In genomic region chr7:64888901-64889685, GRCh38 we compare ENCODE assay signal across 8 cellular contexts. TPM values are rescaled to one million over a fixed set of nuclear protein-coding genes. Genes with fewer than 3 reads are reported as not detected.
DNase-seq lines count a peak whose midpoint lies in the region; ATAC-seq and TF ChIP-seq lines count a peak whose summit lies in the region.

No MANE protein-coding gene starts in this region.

- H3K4me3 Mint-ChIP-seq in neural progenitor cell, result peak overlapping the region; percentile 83

- H4K20me1 ChIP-seq in neural progenitor cell (ENCODE audit: low read depth), result no peaks in the 10 kb centered on the region

- DNase-seq in T-helper 9 cell, result peak; percentile 15
- DNase-seq in foreskin keratinocyte, result no peak
- DNase-seq in neural progenitor cell (ENCODE audit: low spot score), result peak; percentile 4
- DNase-seq in NCI-H524 (lab: John Stamatoyannopoulos, UW), result no peak
- no peak for DNase-seq in NCI-H146 treated with DMSO at 0.1 percent for 48 hours (lab: John Stamatoyannopoulos, UW; ENCODE audit: unreplicated experiment)

- no peaks in the 10 kb centered on the region for H3K79me2 ChIP-seq in neural progenitor cell (ENCODE audit: low read depth)

- H3K27ac Mint-ChIP-seq in neural progenitor cell, result no peak overlapping the region

- H3K27me3 Mint-ChIP-seq in neural progenitor cell (ENCODE audit: insufficient read depth, low read depth), result peaks cover 46% of the 10 kb centered on the region

- H3K27me3 ChIP-seq in foreskin keratinocyte (peaks cover 23% of the 10 kb centered on the region), neural progenitor cell (peaks cover 35% of the 10 kb centered on the region)

- H3K4me1 ChIP-seq in ES-I3 (ENCODE audit: insufficient read depth, low read length), result no peaks in the 10 kb centered on the region
- H3K4me1 ChIP-seq in foreskin keratinocyte, result peaks cover 3% of the 10 kb centered on the region
- no peaks in the 10 kb centered on the region for H3K4me1 ChIP-seq in neural progenitor cell

- no peak overlapping the region for H2AFZ ChIP-seq in neural progenitor cell (replicated peaks)

- H3F3A ChIP-seq in neural progenitor cell (ENCODE audit: low read depth), result no peaks in the 10 kb centered on the region

- H3K4me2 ChIP-seq in neural progenitor cell, result peak overlapping the region; percentile 64

- H3K4me1 Mint-ChIP-seq in neural progenitor cell, result peaks cover 10% of the 10 kb centered on the region

- H3K9me3 ChIP-seq in ES-I3 (ENCODE audit: control insufficient read depth, insufficient read depth, low read length) (no peaks in the 10 kb centered on the region), neural progenitor cell (ENCODE audit: low read depth) (no peaks in the 10 kb centered on the region)

- H3K36me3 Mint-ChIP-seq in neural progenitor cell, result no peaks in the 10 kb centered on the region

- peak overlapping the region; percentile 33 for H3K4me3 ChIP-seq in neural progenitor cell

- H3K9ac ChIP-seq in ES-I3 (ENCODE audit: low read depth, low read length), result peak overlapping the region; percentile 57
- H3K9ac ChIP-seq in neural progenitor cell, result no peak overlapping the region

- H3K36me3 ChIP-seq in ES-I3 (ENCODE audit: insufficient read depth, low read length) (no peaks in the 10 kb centered on the region), neural progenitor cell (no peaks in the 10 kb centered on the region)

- peak; percentile 23 for ATAC-seq in foreskin keratinocyte
- ATAC-seq in GM21528 (IDR thresholded peaks at IDR 0.05; ENCODE audit: low FRiP score, unreplicated experiment), result no peak
- no peak for ATAC-seq in GM21526 (IDR thresholded peaks at IDR 0.05; ENCODE audit: low FRiP score, unreplicated experiment)

- TF ChIP-seq CTCF in foreskin keratinocyte (conservative IDR thresholded peaks at IDR 0.05) (no peak), neural progenitor cell (IDR thresholded peaks at IDR 0.05) (no peak)

- no peak overlapping the region for H3K27ac ChIP-seq in foreskin keratinocyte
- H3K27ac ChIP-seq in neural progenitor cell, result no peak overlapping the region

- H3K9me3 Mint-ChIP-seq in neural progenitor cell, result peaks cover 25% of the 10 kb centered on the region

RNA-seq across cellular contexts. Expression of gene ZNF273, which starts 14.0 kb away (rescaled TPM):
- 3.9 and 5.5 TPM in 2 replicates for total RNA-seq in foreskin keratinocyte
- 1.8 and 2.4 TPM in 2 replicates for polyA plus RNA-seq in foreskin keratinocyte
- 23.5 and 36.5 TPM in 2 replicates for total RNA-seq in neural progenitor cell (ENCODE audit: low replicate concordance)

Comparison
In these comparisons a context has a peak if more than half of its experiments do, and no peak if none do; other contexts are left out.
1. DNase-seq: peak in T-helper 9 cell (single experiment) and neural progenitor cell (single experiment); none in foreskin keratinocyte (0 of 2), NCI-H524 (0 of 2) and NCI-H146 treated with DMSO at 0.1 percent for 48 hours (single experiment).